9 cellular contexts compared by ENCODE assay signal in the genomic region with DNA sequence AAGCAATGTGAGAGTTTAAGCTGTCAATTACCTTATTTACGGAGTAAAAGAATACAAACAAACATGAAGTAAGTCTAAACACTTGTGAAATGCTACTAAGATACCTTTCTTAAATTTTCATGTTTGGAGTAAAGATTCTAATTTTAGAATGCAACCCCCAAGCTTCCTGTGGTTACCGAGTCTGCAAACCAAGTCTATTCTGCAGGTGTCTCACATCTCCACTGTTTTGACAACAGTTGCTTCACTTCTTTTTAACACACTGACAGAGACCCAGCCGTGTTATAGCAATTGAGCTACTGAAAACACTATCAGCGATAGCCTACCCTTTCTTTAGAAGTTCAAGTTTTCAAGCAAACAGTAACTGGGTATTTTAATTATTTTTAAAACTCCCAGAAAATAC.
DNase-seq lines count a peak whose midpoint lies in the region; ATAC-seq, FAIRE-seq and TF ChIP-seq lines count a peak whose summit lies in the region.
"Had no signal": no experiment of that assay in that cellular context is flagged by ENCODE, and none has a peak within 500 bp of the region (broad histone marks: within the 10 kb centered on the region; RNA-seq: fewer than 3 reads in every experiment).

No MANE protein-coding gene starts in this region.

- H3K27me3 ChIP-seq in SJCRH30: no peaks in the 10 kb centered on the region

- H3K36me3 ChIP-seq in SJCRH30: no peaks in the 10 kb centered on the region

- H3K27ac ChIP-seq in coronary artery (no peak overlapping the region), SJCRH30 (no peak overlapping the region)

- peak; percentile 96 for ATAC-seq in GM18502 (IDR thresholded peaks at IDR 0.05; ENCODE audit: poor library complexity, unreplicated experiment)
- ATAC-seq in GM19463 (IDR thresholded peaks at IDR 0.05; ENCODE audit: unreplicated experiment): peak; percentile 65
- peak; percentile 98 for ATAC-seq in HG03025 (IDR thresholded peaks at IDR 0.05; ENCODE audit: low FRiP score, unreplicated experiment)

- DNase-seq in NCI-H69 (lab: John Stamatoyannopoulos, UW) (peak; percentile 80), coronary artery (ENCODE audit: low spot score) (no peak), SJCRH30 (no peak), D721Med (ENCODE audit: insufficient read length, low spot score) (no peak), iPS-NIHi11 (ENCODE audit: low spot score) (no peak)
- DNase-seq: endodermal cell had no signal

- no peak for FAIRE-seq in D721Med (lab: Jason Lieb, UNC)

- H3K9me3 ChIP-seq in SJCRH30 (replicated peaks): no peaks in the 10 kb centered on the region

- TF ChIP-seq CTCF in coronary artery (IDR thresholded peaks at IDR 0.05): no peak
- no peak for TF ChIP-seq CTCF in D721Med (IDR thresholded peaks at IDR 0.05; ENCODE audit: insufficient read depth, missing control alignments)

- peaks cover 4% of the 10 kb centered on the region; the same call in 1 of the 2 replicates for H3K4me1 ChIP-seq in SJCRH30

- no peak overlapping the region for H3K4me3 ChIP-seq in coronary artery
- H3K4me3 ChIP-seq in SJCRH30: no peak overlapping the region
